ENCODE assay signal across 23 cellular contexts in the genomic region with DNA sequence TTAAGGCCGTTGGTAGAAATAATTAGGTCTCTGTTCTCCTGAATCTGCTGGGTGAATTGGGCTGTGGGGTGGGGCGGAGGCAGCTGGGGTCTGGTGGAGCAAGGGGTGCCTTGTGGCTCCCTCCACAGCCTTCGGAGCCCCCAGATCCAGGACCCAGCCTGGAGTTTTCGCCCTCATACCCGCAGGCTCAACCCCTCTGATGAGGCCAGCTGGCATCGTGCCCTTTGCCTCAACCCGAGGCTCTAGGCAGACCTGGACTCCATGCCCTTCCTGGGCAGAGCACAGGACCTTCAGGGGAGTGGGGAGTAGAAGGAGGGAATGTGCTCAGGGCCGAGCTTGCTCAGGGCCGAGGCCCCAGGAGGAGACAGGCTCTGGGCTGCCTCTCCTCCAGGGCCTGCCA.
"Had no signal": no experiment of that assay in that cellular context is flagged by ENCODE, and none has a peak within 500 bp of the region (broad histone marks: within the 10 kb centered on the region; RNA-seq: fewer than 3 reads in every experiment).

No MANE protein-coding gene starts in this region.

- H3K36me3 ChIP-seq: heart right ventricle, right atrium auricular region, suprapubic skin, thyroid gland, upper lobe of right lung, vagina had no signal

- H3K79me2 ChIP-seq: parathyroid adenoma had no signal

- H3K9me3 ChIP-seq: heart right ventricle, psoas muscle, right atrium auricular region, suprapubic skin, thyroid gland, upper lobe of right lung, vagina had no signal

- FAIRE-seq: endometrium, frontal cortex, islet of Langerhans had no signal

- H3K4me3 ChIP-seq: heart right ventricle, psoas muscle, right atrium auricular region, smooth muscle cell, suprapubic skin, thyroid gland, upper lobe of right lung, vagina had no signal

- ATAC-seq: esophagus mucosa; heart right ventricle; left lobe of liver; natural killer cell; psoas muscle; stimulated activated naive CD8-positive, alpha-beta T cell treated with anti-CD3 and anti-CD28 coated beads, Interleukin-15, Interleukin-2, amounts not matched to agents 100 U/mL and 50 U/mL, for 24 hours; upper lobe of right lung had no signal

- H3K36me3 Mint-ChIP-seq: mesothelial cell of epicardium, natural killer cell had no signal

- H3K9me3 Mint-ChIP-seq: mesothelial cell of epicardium, natural killer cell, neural crest cell had no signal

- H3K27ac ChIP-seq: heart right ventricle, parathyroid adenoma, psoas muscle, right atrium auricular region, suprapubic skin, thyroid gland, upper lobe of right lung, vagina had no signal

- H3K27me3 ChIP-seq: heart right ventricle, right atrium auricular region, suprapubic skin, thyroid gland, upper lobe of right lung, vagina had no signal

- H2AFZ ChIP-seq: parathyroid adenoma had no signal

- DNase-seq: effector memory CD4-positive, alpha-beta T cell; heart right ventricle; hypothalamus; mammary epithelial cell; natural killer cell; occipital lobe; stimulated activated CD4-positive, alpha-beta T cell treated with anti-CD3 and anti-CD28 coated beads, Interleukin-2, amount 100 ng/mL, for 48 hours; stimulated activated naive CD8-positive, alpha-beta T cell treated with anti-CD3 and anti-CD28 coated beads, Interleukin-15, Interleukin-2, amounts not matched to agents 100 U/mL and 50 U/mL, for 24 hours; thyroid gland; upper lobe of right lung had no signal

- H3K9ac ChIP-seq: parathyroid adenoma had no signal

- H3K4me3 Mint-ChIP-seq: mesothelial cell of epicardium, natural killer cell, neural crest cell had no signal

- H3K4me2 ChIP-seq: smooth muscle cell had no signal
